Comparison of ENCODE assay signal across 13 cellular contexts in genomic region chr16:77918792-77919707, GRCh38.
DNase-seq lines count a peak whose midpoint lies in the region; ATAC-seq and TF ChIP-seq lines count a peak whose summit lies in the region.
"Had no signal": no experiment of that assay in that cellular context is flagged by ENCODE, and none has a peak within 500 bp of the region (broad histone marks: within the 10 kb centered on the region; RNA-seq: fewer than 3 reads in every experiment).

No MANE protein-coding gene starts in this region.

- no peaks in the 10 kb centered on the region for H3K9me3 ChIP-seq in neural cell (ENCODE audit: low read length)

- H3K36me3 ChIP-seq in GM23338 (ENCODE audit: insufficient read depth): no peaks in the 10 kb centered on the region
- H3K36me3 ChIP-seq in neural cell (ENCODE audit: insufficient read depth, low read length): no peaks in the 10 kb centered on the region

- H3K27me3 ChIP-seq in GM23338 (ENCODE audit: insufficient read depth) (no peaks in the 10 kb centered on the region), neural cell (ENCODE audit: insufficient read depth, low read depth, low read length) (no peaks in the 10 kb centered on the region)

- H3K4me3 Mint-ChIP-seq in GM23338: no peak overlapping the region
- H3K4me3 Mint-ChIP-seq: activated CD4-positive, alpha-beta T cell treated with anti-CD3 and anti-CD28 coated beads, Interleukin-2, amount 10 ng/mL, durations not matched to agents 7 days and 5 days had no signal

- no peak for TF ChIP-seq EP300 in neural cell (conservative IDR thresholded peaks at IDR 0.05; ENCODE audit: poor library complexity, severe bottlenecking)

- no peaks in the 10 kb centered on the region for H3K9me2 ChIP-seq in GM23338 (ENCODE audit: insufficient read depth)
- no peaks in the 10 kb centered on the region for H3K9me2 ChIP-seq in neural cell (ENCODE audit: insufficient read depth, low read length)

- no peaks in the 10 kb centered on the region for H3K9me3 Mint-ChIP-seq in GM23338
- H3K9me3 Mint-ChIP-seq: activated CD4-positive, alpha-beta T cell treated with anti-CD3 and anti-CD28 coated beads, Interleukin-2, amount 10 ng/mL, durations not matched to agents 7 days and 5 days had no signal

- H3K27ac ChIP-seq in GM23338 (ENCODE audit: low read depth) (no peak overlapping the region), neural cell (ENCODE audit: low read length) (no peak overlapping the region)
- H3K27ac ChIP-seq: C4-2B had no signal

- DNase-seq in GM23338 (ENCODE audit: low spot score) (no peak), NCI-H510A treated with DMSO at 0.1 percent for 48 hours (lab: John Stamatoyannopoulos, UW) (peak; percentile 68), fibroblast of pulmonary artery (ENCODE audit: low read depth) (peak; percentile 46), HUDEP-2 (lab: John Stamatoyannopoulos, UW; ENCODE audit: unreplicated experiment in 76 of 76) (no peak), RPMI8226 (no peak), pons (ENCODE audit: low spot score) (no peak)
- DNase-seq: activated CD4-positive, alpha-beta T cell treated with anti-CD3 and anti-CD28 coated beads, Interleukin-2, amount 10 ng/mL, durations not matched to agents 7 days and 5 days; activated naive CD4-positive, alpha-beta T cell treated with Interleukin-2 at 50 U/mL for 16 hours; GDM1; kidney had no signal

- no peak overlapping the region for H3K27ac Mint-ChIP-seq in GM23338
- H3K27ac Mint-ChIP-seq: activated CD4-positive, alpha-beta T cell treated with anti-CD3 and anti-CD28 coated beads, Interleukin-2, amount 10 ng/mL, durations not matched to agents 7 days and 5 days had no signal

- H3K27me3 Mint-ChIP-seq in GM23338 (ENCODE audit: insufficient read depth, low read depth, poor library complexity): peaks cover 2% of the 10 kb centered on the region

- TF ChIP-seq RAD21 in neural cell (conservative IDR thresholded peaks at IDR 0.05): no peak

- no peaks in the 10 kb centered on the region for H3K79me2 ChIP-seq in GM23338 (replicated peaks; ENCODE audit: insufficient read depth)
- H3K79me2 ChIP-seq in neural cell (replicated peaks; ENCODE audit: insufficient read depth, low read length): no peaks in the 10 kb centered on the region

- H3K36me3 Mint-ChIP-seq in GM23338 (ENCODE audit: low read depth): no peaks in the 10 kb centered on the region

- peak overlapping the region; percentile 4 for H3K9ac ChIP-seq in neural cell (ENCODE audit: low read length)

- peaks cover 50% of the 10 kb centered on the region for H3K4me1 ChIP-seq in GM23338 (ENCODE audit: insufficient read depth)

- H3K4me1 Mint-ChIP-seq in GM23338: peaks cover 56% of the 10 kb centered on the region
- H3K4me1 Mint-ChIP-seq: activated CD4-positive, alpha-beta T cell treated with anti-CD3 and anti-CD28 coated beads, Interleukin-2, amount 10 ng/mL, durations not matched to agents 7 days and 5 days had no signal

- H3K4me3 ChIP-seq in GM23338: no peak overlapping the region
- H3K4me3 ChIP-seq in fibroblast of pulmonary artery (replicated peaks; ENCODE audit: low read depth, low read length): no peak overlapping the region
- no peak overlapping the region for H3K4me3 ChIP-seq in neural cell (ENCODE audit: low read length)

- ATAC-seq in GM23338 (no peak), HG03097 (IDR thresholded peaks at IDR 0.05; ENCODE audit: low FRiP score, unreplicated experiment) (no peak)

- H2AFZ ChIP-seq in GM23338 (no peak overlapping the region), neural cell (ENCODE audit: low read depth, low read length) (no peak overlapping the region)

- TF ChIP-seq CTCF in GM23338 (conservative IDR thresholded peaks at IDR 0.05; ENCODE audit: low read depth in 2 of 2): no peak
- no peak for TF ChIP-seq CTCF in fibroblast of pulmonary artery (IDR thresholded peaks at IDR 0.05; ENCODE audit: low read length, missing control alignments)
- no peak for TF ChIP-seq CTCF in neural cell (IDR thresholded peaks at IDR 0.05; ENCODE audit: poor library complexity, severe bottlenecking)

- H4K20me1 ChIP-seq in GM23338 (replicated peaks; ENCODE audit: insufficient read depth): no peaks in the 10 kb centered on the region
- no peaks in the 10 kb centered on the region for H4K20me1 ChIP-seq in neural cell (ENCODE audit: insufficient read depth)

- H3F3A ChIP-seq in GM23338 (replicated peaks; ENCODE audit: low read depth) (no peaks in the 10 kb centered on the region), neural cell (ENCODE audit: insufficient read depth, low read length, poor library complexity, severe bottlenecking) (no peaks in the 10 kb centered on the region)

- H3K4me2 ChIP-seq in GM23338 (peak overlapping the region; percentile 53; the same call in 1 of the 2 replicates), neural cell (ENCODE audit: low read length) (no peak overlapping the region)

TF ChIP-seq in GM23338, 12 proteins besides CTCF, POLR2A, EP300 and RAD21 (continues in another document):
- TF ChIP-seq ZNF331 (CRISPR knock-in tag; IDR thresholded peaks at IDR 0.05; ENCODE audit: low read depth) (no peak), ETS1 (IDR thresholded peaks at IDR 0.05) (no peak), NANOG (IDR thresholded peaks at IDR 0.05; ENCODE audit: borderline replicate concordance) (no peak), STAT1 (IDR thresholded peaks at IDR 0.05; ENCODE audit: unreplicated experiment) (no peak), CREB1 (CRISPR knock-in tag; IDR thresholded peaks at IDR 0.05; ENCODE audit: low read depth) (no peak)

TF ChIP-seq in neural cell, 6 proteins besides CTCF, POLR2A, EP300 and RAD21:
- TF ChIP-seq EZH2 (IDR thresholded peaks at IDR 0.05; ENCODE audit: borderline replicate concordance, insufficient read depth, low read length, poor library complexity, severe bottlenecking): no peak
- TF ChIP-seq REST (IDR thresholded peaks at IDR 0.05; ENCODE audit: borderline replicate concordance): no peak
- TF ChIP-seq TAF1 (IDR thresholded peaks at IDR 0.05; ENCODE audit: low read depth): no peak
- no peak for TF ChIP-seq MXI1 (conservative IDR thresholded peaks at IDR 0.05; ENCODE audit: poor library complexity, severe bottlenecking)
- no peak for TF ChIP-seq POLR2AphosphoS5 (IDR thresholded peaks at IDR 0.05)
- no peak for TF ChIP-seq SMC3 (conservative IDR thresholded peaks at IDR 0.05; ENCODE audit: poor library complexity)

Comparison
In these comparisons a context has a peak if more than half of its experiments do, and no peak if none do; other contexts are left out.
1. DNase-seq: peak in NCI-H510A treated with DMSO at 0.1 percent for 48 hours (single experiment) and fibroblast of pulmonary artery (single experiment); none in GM23338 (single experiment), HUDEP-2 (0 of 76), RPMI8226 (single experiment) and pons (single experiment).